In genomic region chr1:159339517-159339916, GRCh38 we compare ENCODE assay signal across 23 cellular contexts. TPM values are rescaled to one million over a fixed set of nuclear protein-coding genes. Genes with fewer than 3 reads are reported as not detected.
A peak's percentile ranks its signal among the peaks of the same experiment; 100 is the strongest.
DNase-seq lines count a peak whose midpoint lies in the region; ATAC-seq and FAIRE-seq lines count a peak whose summit lies in the region.
"Had no signal": no experiment of that assay in that cellular context is flagged by ENCODE, and none has a peak within 500 bp of the region (broad histone marks: within the 10 kb centered on the region; RNA-seq: fewer than 3 reads in every experiment).

No MANE protein-coding gene starts in this region.

- no peaks in the 10 kb centered on the region for H3K79me2 ChIP-seq in trophoblast cell (ENCODE audit: control insufficient read depth, insufficient read depth, low read length, poor library complexity)
- H3K79me2 ChIP-seq: hepatocyte had no signal

- H3K4me2 ChIP-seq in trophoblast cell (ENCODE audit: low read length), result no peak overlapping the region
- H3K4me2 ChIP-seq: hepatocyte had no signal

- peak overlapping the region; percentile 66 for H3K23ac ChIP-seq in trophoblast cell (ENCODE audit: low read length)

- no peak overlapping the region for H2AK5ac ChIP-seq in trophoblast cell (ENCODE audit: low read length)

- no peaks in the 10 kb centered on the region for H3K9me3 ChIP-seq in trophoblast cell (ENCODE audit: insufficient read depth, low read depth, low read length)

- no peak overlapping the region for H2BK120ac ChIP-seq in trophoblast cell (ENCODE audit: insufficient read depth, low read length, poor library complexity)

- H2AFZ ChIP-seq in trophoblast cell (ENCODE audit: insufficient read depth, low read length, poor library complexity), result no peak overlapping the region
- H2AFZ ChIP-seq: hepatocyte had no signal

- H3K36me3 ChIP-seq in trophoblast cell (ENCODE audit: control insufficient read depth in 1 of 2, insufficient read depth in 2 of 2, low read length in 2 of 2), result no peaks in the 10 kb centered on the region

- no peak overlapping the region for H4K91ac ChIP-seq in trophoblast cell (ENCODE audit: low read depth, low read length)

- H3K9ac ChIP-seq in trophoblast cell (ENCODE audit: low read length), result no peak overlapping the region

- H3K14ac ChIP-seq in trophoblast cell (ENCODE audit: low read length), result no peak overlapping the region

- no peak overlapping the region for H3K18ac ChIP-seq in trophoblast cell (ENCODE audit: low read length)

- no peak overlapping the region for H3K4me3 ChIP-seq in trophoblast cell (ENCODE audit: low read depth, low read length)
- H3K4me3 ChIP-seq: hepatocyte had no signal

- no peak overlapping the region for H2BK12ac ChIP-seq in trophoblast cell (ENCODE audit: low read length)

- FAIRE-seq in RCC 7860 (lab: Jason Lieb, UNC), result peak; percentile 65
- FAIRE-seq: bronchial epithelial cell, islet of Langerhans had no signal

- no CpG with 5 or more reads among the region's 1 CpG for WGBS in trophoblast cell (ENCODE audit: extremely low coverage, insufficient coverage, insufficient read length)

- H3K79me1 ChIP-seq in trophoblast cell (ENCODE audit: low read length), result no peaks in the 10 kb centered on the region

- no peak overlapping the region for H3K4ac ChIP-seq in trophoblast cell (ENCODE audit: low read depth, low read length)

- no peaks in the 10 kb centered on the region for H3K4me1 ChIP-seq in trophoblast cell (ENCODE audit: control insufficient read depth in 1 of 2, insufficient read depth in 2 of 2, low read length in 2 of 2)

- H3K27me3 ChIP-seq in trophoblast cell (ENCODE audit: insufficient read depth, low read length), result no peaks in the 10 kb centered on the region
- H3K27me3 ChIP-seq: hepatocyte had no signal

- no peak overlapping the region for H4K8ac ChIP-seq in trophoblast cell (ENCODE audit: low read depth, low read length)

- ATAC-seq in HG03139 (IDR thresholded peaks at IDR 0.05; ENCODE audit: unreplicated experiment), result no peak

- DNase-seq in EH (ENCODE audit: low read depth) (peak; percentile 3), RCC 7860 (ENCODE audit: low spot score) (peak; percentile 95), dermis blood vessel endothelial cell (peak; percentile 6), trophoblast cell (peak in 1 of 2 donors; percentile 6), DMS 273 treated with DMSO at 0.1 percent for 48 hours (lab: John Stamatoyannopoulos, UW) (no peak), NCI-H1105 treated with DMSO at 0.1 percent for 48 hours (lab: John Stamatoyannopoulos, UW) (no peak), cerebellum (ENCODE audit: low spot score) (no peak)
- DNase-seq: activated CD4-positive, alpha-beta T cell treated with anti-CD3 and anti-CD28 coated beads, Interleukin-2, amount 50 U/mL, for 4 hours; activated gamma-delta T cell; CD4-positive, alpha-beta memory T cell; DMS79; foreskin fibroblast; mesenchymal stem cell; NCI-H1436 treated with DMSO at 0.1 percent for 48 hours; NCI-H2171; stimulated activated CD4-positive, alpha-beta T cell treated with anti-CD3 and anti-CD28 coated beads, Interleukin-2, amount 100 ng/mL, for 24 hours; stimulated activated naive CD4-positive, alpha-beta T cell had no signal

- no peak overlapping the region for H2BK5ac ChIP-seq in trophoblast cell (ENCODE audit: low read depth, low read length, poor library complexity)

- H4K12ac ChIP-seq in trophoblast cell (ENCODE audit: low read depth, low read length), result no peak overlapping the region

- no peak overlapping the region for H3K27ac ChIP-seq in trophoblast cell (ENCODE audit: low read depth, low read length)
- H3K27ac ChIP-seq: hepatocyte had no signal

RNA-seq across cellular contexts. Expression of gene FCER1A, which starts 37.4 kb away (rescaled TPM):
- total RNA-seq in dermis blood vessel endothelial cell (not detected in 2 replicates), cerebellum (not detected)
- polyA plus RNA-seq in trophoblast cell (2013), result not detected in 2 replicates
- total RNA-seq: bronchial epithelial cell; CD4-positive, alpha-beta memory T cell; dermis microvascular lymphatic vessel endothelial cell; hepatocyte; T-helper 1 cell treated with Interleukin-12 subunit alpha and Interleukin-12 subunit beta and Interleukin-4 antibody, amounts not matched to agents 30 ng/mL and 1 ng/mL, for 36 hours had no signal
- polyA plus RNA-seq: hepatocyte had no signal

Comparison
In these comparisons a context has a peak if more than half of its experiments do, and no peak if none do; other contexts are left out.
1. DNase-seq: peak in EH (single experiment), RCC 7860 (single experiment) and dermis blood vessel endothelial cell (single experiment); none in DMS 273 treated with DMSO at 0.1 percent for 48 hours (single experiment), NCI-H1105 treated with DMSO at 0.1 percent for 48 hours (single experiment) and cerebellum (single experiment).